ENCODE assay signal across 3 cellular contexts in genomic region chr11:107912415-107912814, GRCh38. TPM values are rescaled to one million over a fixed set of nuclear protein-coding genes. Genes with fewer than 3 reads are reported as not detected.
"Had no signal": no experiment of that assay in that cellular context is flagged by ENCODE, and none has a peak within 500 bp of the region (broad histone marks: within the 10 kb centered on the region; RNA-seq: fewer than 3 reads in every experiment).

No MANE protein-coding gene starts in this region.

RNA-seq across cellular contexts. Expression of gene RAB39A, which starts 15.8 kb away (rescaled TPM):
- total RNA-seq: PC-3, PC-9, SJSA1 had no signal
